ENCODE assay signal across 2 cellular contexts in genomic region chr2:33522571-33522970, GRCh38.
TF ChIP-seq lines count a peak whose summit lies in the region.

No MANE protein-coding gene starts in this region.

TF ChIP-seq in SK-N-SH, 30 proteins besides CTCF, POLR2A, EP300 and RAD21 (continued from another document):
- TF ChIP-seq RCOR1 (IDR thresholded peaks at IDR 0.05; ENCODE audit: low read length) (no peak), RFX5 (IDR thresholded peaks at IDR 0.05; ENCODE audit: low read length) (no peak), TAF1 (IDR thresholded peaks at IDR 0.05; ENCODE audit: borderline replicate concordance, low read depth, low read length) (no peak), JUND (IDR thresholded peaks at IDR 0.05) (no peak), POLR2AphosphoS5 (IDR thresholded peaks at IDR 0.05; ENCODE audit: low read depth, low read length) (no peak)
- TF ChIP-seq, protein P1, sequence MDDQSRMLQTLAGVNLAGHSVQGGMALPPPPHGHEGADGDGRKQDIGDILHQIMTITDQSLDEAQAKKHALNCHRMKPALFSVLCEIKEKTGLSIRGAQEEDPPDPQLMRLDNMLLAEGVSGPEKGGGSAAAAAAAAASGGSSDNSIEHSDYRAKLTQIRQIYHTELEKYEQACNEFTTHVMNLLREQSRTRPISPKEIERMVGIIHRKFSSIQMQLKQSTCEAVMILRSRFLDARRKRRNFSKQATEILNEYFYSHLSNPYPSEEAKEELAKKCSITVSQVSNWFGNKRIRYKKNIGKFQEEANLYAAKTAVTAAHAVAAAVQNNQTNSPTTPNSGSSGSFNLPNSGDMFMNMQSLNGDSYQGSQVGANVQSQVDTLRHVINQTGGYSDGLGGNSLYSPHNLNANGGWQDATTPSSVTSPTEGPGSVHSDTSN (IDR thresholded peaks at IDR 0.05), result no peak
- TF ChIP-seq, protein P2, sequence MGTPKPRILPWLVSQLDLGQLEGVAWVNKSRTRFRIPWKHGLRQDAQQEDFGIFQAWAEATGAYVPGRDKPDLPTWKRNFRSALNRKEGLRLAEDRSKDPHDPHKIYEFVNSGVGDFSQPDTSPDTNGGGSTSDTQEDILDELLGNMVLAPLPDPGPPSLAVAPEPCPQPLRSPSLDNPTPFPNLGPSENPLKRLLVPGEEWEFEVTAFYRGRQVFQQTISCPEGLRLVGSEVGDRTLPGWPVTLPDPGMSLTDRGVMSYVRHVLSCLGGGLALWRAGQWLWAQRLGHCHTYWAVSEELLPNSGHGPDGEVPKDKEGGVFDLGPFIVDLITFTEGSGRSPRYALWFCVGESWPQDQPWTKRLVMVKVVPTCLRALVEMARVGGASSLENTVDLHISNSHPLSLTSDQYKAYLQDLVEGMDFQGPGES (IDR thresholded peaks at IDR 0.05; ENCODE audit: low read depth, low read length), result no peak
- TF ChIP-seq, protein P3, sequence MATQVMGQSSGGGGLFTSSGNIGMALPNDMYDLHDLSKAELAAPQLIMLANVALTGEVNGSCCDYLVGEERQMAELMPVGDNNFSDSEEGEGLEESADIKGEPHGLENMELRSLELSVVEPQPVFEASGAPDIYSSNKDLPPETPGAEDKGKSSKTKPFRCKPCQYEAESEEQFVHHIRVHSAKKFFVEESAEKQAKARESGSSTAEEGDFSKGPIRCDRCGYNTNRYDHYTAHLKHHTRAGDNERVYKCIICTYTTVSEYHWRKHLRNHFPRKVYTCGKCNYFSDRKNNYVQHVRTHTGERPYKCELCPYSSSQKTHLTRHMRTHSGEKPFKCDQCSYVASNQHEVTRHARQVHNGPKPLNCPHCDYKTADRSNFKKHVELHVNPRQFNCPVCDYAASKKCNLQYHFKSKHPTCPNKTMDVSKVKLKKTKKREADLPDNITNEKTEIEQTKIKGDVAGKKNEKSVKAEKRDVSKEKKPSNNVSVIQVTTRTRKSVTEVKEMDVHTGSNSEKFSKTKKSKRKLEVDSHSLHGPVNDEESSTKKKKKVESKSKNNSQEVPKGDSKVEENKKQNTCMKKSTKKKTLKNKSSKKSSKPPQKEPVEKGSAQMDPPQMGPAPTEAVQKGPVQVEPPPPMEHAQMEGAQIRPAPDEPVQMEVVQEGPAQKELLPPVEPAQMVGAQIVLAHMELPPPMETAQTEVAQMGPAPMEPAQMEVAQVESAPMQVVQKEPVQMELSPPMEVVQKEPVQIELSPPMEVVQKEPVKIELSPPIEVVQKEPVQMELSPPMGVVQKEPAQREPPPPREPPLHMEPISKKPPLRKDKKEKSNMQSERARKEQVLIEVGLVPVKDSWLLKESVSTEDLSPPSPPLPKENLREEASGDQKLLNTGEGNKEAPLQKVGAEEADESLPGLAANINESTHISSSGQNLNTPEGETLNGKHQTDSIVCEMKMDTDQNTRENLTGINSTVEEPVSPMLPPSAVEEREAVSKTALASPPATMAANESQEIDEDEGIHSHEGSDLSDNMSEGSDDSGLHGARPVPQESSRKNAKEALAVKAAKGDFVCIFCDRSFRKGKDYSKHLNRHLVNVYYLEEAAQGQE (IDR thresholded peaks at IDR 0.05; ENCODE audit: low read depth, low read length), result no peak
TF ChIP-seq in SK-N-SH: peak in this region for 0.

TF ChIP-seq in SK-N-SH treated with all-trans-retinoic acid at 6 μM for 48 hours, 23 proteins besides CTCF, POLR2A, EP300 and RAD21 (continued from another document):
- TF ChIP-seq PATZ1 (CRISPR knock-in tag; IDR thresholded peaks at IDR 0.05; ENCODE audit: borderline replicate concordance), result no peak
- TF ChIP-seq, protein P4, sequence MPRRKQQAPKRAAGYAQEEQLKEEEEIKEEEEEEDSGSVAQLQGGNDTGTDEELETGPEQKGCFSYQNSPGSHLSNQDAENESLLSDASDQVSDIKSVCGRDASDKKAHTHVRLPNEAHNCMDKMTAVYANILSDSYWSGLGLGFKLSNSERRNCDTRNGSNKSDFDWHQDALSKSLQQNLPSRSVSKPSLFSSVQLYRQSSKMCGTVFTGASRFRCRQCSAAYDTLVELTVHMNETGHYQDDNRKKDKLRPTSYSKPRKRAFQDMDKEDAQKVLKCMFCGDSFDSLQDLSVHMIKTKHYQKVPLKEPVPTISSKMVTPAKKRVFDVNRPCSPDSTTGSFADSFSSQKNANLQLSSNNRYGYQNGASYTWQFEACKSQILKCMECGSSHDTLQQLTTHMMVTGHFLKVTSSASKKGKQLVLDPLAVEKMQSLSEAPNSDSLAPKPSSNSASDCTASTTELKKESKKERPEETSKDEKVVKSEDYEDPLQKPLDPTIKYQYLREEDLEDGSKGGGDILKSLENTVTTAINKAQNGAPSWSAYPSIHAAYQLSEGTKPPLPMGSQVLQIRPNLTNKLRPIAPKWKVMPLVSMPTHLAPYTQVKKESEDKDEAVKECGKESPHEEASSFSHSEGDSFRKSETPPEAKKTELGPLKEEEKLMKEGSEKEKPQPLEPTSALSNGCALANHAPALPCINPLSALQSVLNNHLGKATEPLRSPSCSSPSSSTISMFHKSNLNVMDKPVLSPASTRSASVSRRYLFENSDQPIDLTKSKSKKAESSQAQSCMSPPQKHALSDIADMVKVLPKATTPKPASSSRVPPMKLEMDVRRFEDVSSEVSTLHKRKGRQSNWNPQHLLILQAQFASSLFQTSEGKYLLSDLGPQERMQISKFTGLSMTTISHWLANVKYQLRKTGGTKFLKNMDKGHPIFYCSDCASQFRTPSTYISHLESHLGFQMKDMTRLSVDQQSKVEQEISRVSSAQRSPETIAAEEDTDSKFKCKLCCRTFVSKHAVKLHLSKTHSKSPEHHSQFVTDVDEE (CRISPR knock-in tag; IDR thresholded peaks at IDR 0.05), result no peak
TF ChIP-seq in SK-N-SH treated with all-trans-retinoic acid at 6 μM for 48 hours: peak in this region for 0.
